In genomic region chr20:23484081-23484480, GRCh38 we compare ENCODE assay signal across 26 cellular contexts. TPM values are rescaled to one million over a fixed set of nuclear protein-coding genes. Genes with fewer than 3 reads are reported as not detected.
DNase-seq lines count a peak whose midpoint lies in the region; ATAC-seq and TF ChIP-seq lines count a peak whose summit lies in the region.
"Had no signal": no experiment of that assay in that cellular context is flagged by ENCODE, and none has a peak within 500 bp of the region (broad histone marks: within the 10 kb centered on the region; RNA-seq: fewer than 3 reads in every experiment).

No MANE protein-coding gene starts in this region.

- no peak overlapping the region for H3K27ac ChIP-seq in mammary epithelial cell (ENCODE audit: insufficient read depth, low read depth, low read length)
- H3K27ac ChIP-seq in breast epithelium, result no peak overlapping the region
- H3K27ac ChIP-seq: 22Rv1, C4-2B, GM23248 had no signal

- no peaks in the 10 kb centered on the region for H3K79me2 ChIP-seq in mammary epithelial cell (ENCODE audit: insufficient read depth, low read length)

- no peaks in the 10 kb centered on the region for H3K27me3 ChIP-seq in mammary epithelial cell (ENCODE audit: insufficient read depth, low read length)
- no peaks in the 10 kb centered on the region for H3K27me3 ChIP-seq in breast epithelium
- H3K27me3 ChIP-seq in MG63, result no peaks in the 10 kb centered on the region

- H3K9me3 ChIP-seq in mammary epithelial cell (replicated peaks; ENCODE audit: insufficient read depth, low read length), result no peaks in the 10 kb centered on the region
- H3K9me3 ChIP-seq in breast epithelium, result peaks cover 0 to 4% of the 10 kb centered on the region in 2 donors
- no peaks in the 10 kb centered on the region for H3K9me3 ChIP-seq in MG63
- H3K9me3 ChIP-seq: SK-N-SH had no signal

- no peak for TF ChIP-seq POLR2A in breast epithelium (IDR thresholded peaks at IDR 0.05)

- H3K4me1 ChIP-seq in mammary epithelial cell (ENCODE audit: insufficient read depth, low read length) (no peaks in the 10 kb centered on the region), breast epithelium (no peaks in the 10 kb centered on the region)

- no peaks in the 10 kb centered on the region for H3K9me3 Mint-ChIP-seq in mesothelial cell of epicardium
- no peaks in the 10 kb centered on the region for H3K9me3 Mint-ChIP-seq in Calu3 (ENCODE audit: low read depth, unreplicated experiment)
- no peaks in the 10 kb centered on the region for H3K9me3 Mint-ChIP-seq in activated CD4-positive, alpha-beta T cell treated with anti-CD3 and anti-CD28 coated beads, Interleukin-2, amount 10 ng/mL, durations not matched to agents 24 days and 14 days

- H3K4me1 Mint-ChIP-seq in mesothelial cell of epicardium, result peaks cover 13% of the 10 kb centered on the region
- no peaks in the 10 kb centered on the region for H3K4me1 Mint-ChIP-seq in Calu3 (ENCODE audit: low read depth, unreplicated experiment)
- no peaks in the 10 kb centered on the region for H3K4me1 Mint-ChIP-seq in activated CD4-positive, alpha-beta T cell treated with anti-CD3 and anti-CD28 coated beads, Interleukin-2, amount 10 ng/mL, durations not matched to agents 24 days and 14 days

- CTCF ChIA-PET in mammary epithelial cell (lab: Charles Lee; ENCODE audit: low non-redundant PET) (no interaction called here), Calu3 (lab: Charles Lee) (no interaction called here)

- peak; percentile 67 for ATAC-seq in HG03432 (IDR thresholded peaks at IDR 0.05; ENCODE audit: unreplicated experiment)
- ATAC-seq: HepG2, Panc1 had no signal

- dilution Hi-C loops in mammary epithelial cell (cut with HindIII; ENCODE audit: low sequenced_read_pairs), result no loop called here

- H3K4me3 ChIP-seq in mammary epithelial cell (replicated peaks in 1 of 3; ENCODE audit: insufficient read depth in 1 of 3, low read depth in 2 of 3, low read length in 3 of 3) (no peak overlapping the region), breast epithelium (no peak overlapping the region), MG63 (no peak overlapping the region)
- H3K4me3 ChIP-seq: GM23248 had no signal

- no peaks in the 10 kb centered on the region for H3K36me3 Mint-ChIP-seq in mesothelial cell of epicardium
- H3K36me3 Mint-ChIP-seq in Calu3 (ENCODE audit: insufficient read depth, unreplicated experiment), result no peaks in the 10 kb centered on the region
- H3K36me3 Mint-ChIP-seq in activated CD4-positive, alpha-beta T cell treated with anti-CD3 and anti-CD28 coated beads, Interleukin-2, amount 10 ng/mL, durations not matched to agents 24 days and 14 days (ENCODE audit: low read depth), result no peaks in the 10 kb centered on the region

- H4K20me1 ChIP-seq in mammary epithelial cell (ENCODE audit: insufficient read depth, low read length), result no peaks in the 10 kb centered on the region

- intact Hi-C loops in mammary epithelial cell (cut with micrococcal nuclease) (no loop called here), breast epithelium (cut with DNase I; ENCODE audit: low total_unique reads) (no loop called here), Calu3 (cut with micrococcal nuclease; ENCODE audit: unreplicated experiment) (no loop called here)
- intact Hi-C loops in activated CD4-positive, alpha-beta T cell treated with anti-CD3 and anti-CD28 coated beads, Interleukin-2, amount 10 ng/mL, durations not matched to agents 24 days and 14 days (cut with micrococcal nuclease), result no loop called here

- WGBS in mammary epithelial cell (ENCODE audit: low coverage, missing lambda C conversion rate), result 35% methylated on average over 4 of the region's 4 CpGs

- H3K27me3 Mint-ChIP-seq in mesothelial cell of epicardium (ENCODE audit: low read depth) (no peaks in the 10 kb centered on the region), Calu3 (ENCODE audit: unreplicated experiment) (no peaks in the 10 kb centered on the region)
- H3K27me3 Mint-ChIP-seq in activated CD4-positive, alpha-beta T cell treated with anti-CD3 and anti-CD28 coated beads, Interleukin-2, amount 10 ng/mL, durations not matched to agents 24 days and 14 days, result peaks cover 4% of the 10 kb centered on the region

- no peak for TF ChIP-seq CTCF in mammary epithelial cell (conservative IDR thresholded peaks at IDR 0.05 in 1 of 2, IDR thresholded peaks at IDR 0.05 in 1 of 2; ENCODE audit: extremely low read depth in 1 of 2, insufficient read depth in 1 of 2, low read depth in 1 of 2, low read length in 2 of 2)
- no peak for TF ChIP-seq CTCF in breast epithelium (IDR thresholded peaks at IDR 0.05)
- TF ChIP-seq CTCF in mesothelial cell of epicardium (IDR thresholded peaks at IDR 0.05; ENCODE audit: unreplicated experiment), result no peak
- no peak for TF ChIP-seq CTCF in Calu3 (IDR thresholded peaks at IDR 0.05; ENCODE audit: unreplicated experiment)

- no peak overlapping the region for H3K9ac ChIP-seq in mammary epithelial cell (ENCODE audit: insufficient read depth, low read length)
- H3K9ac ChIP-seq: GM23248, SK-N-SH had no signal

- no peaks in the 10 kb centered on the region for H3K36me3 ChIP-seq in mammary epithelial cell (ENCODE audit: insufficient read depth, low read length)
- no peaks in the 10 kb centered on the region for H3K36me3 ChIP-seq in breast epithelium
- no peaks in the 10 kb centered on the region for H3K36me3 ChIP-seq in MG63

- H3K4me3 Mint-ChIP-seq in mesothelial cell of epicardium (no peak overlapping the region), Calu3 (ENCODE audit: low read depth, unreplicated experiment) (no peak overlapping the region)
- no peak overlapping the region for H3K4me3 Mint-ChIP-seq in activated CD4-positive, alpha-beta T cell treated with anti-CD3 and anti-CD28 coated beads, Interleukin-2, amount 10 ng/mL, durations not matched to agents 24 days and 14 days

- no peak for DNase-seq in mammary epithelial cell
- no peak for DNase-seq in breast epithelium (ENCODE audit: low spot score in 2 of 2)
- no peak for DNase-seq in mesothelial cell of epicardium (ENCODE audit: low spot score in 2 of 2, unreplicated experiment in 2 of 2)
- DNase-seq in NCI-H2171 treated with DMSO at 0.1 percent for 48 hours (lab: John Stamatoyannopoulos, UW), result no peak
- DNase-seq in Calu3, result no peak
- no peak for DNase-seq in activated CD4-positive, alpha-beta T cell treated with anti-CD3 and anti-CD28 coated beads, Interleukin-2, amount 10 ng/mL, durations not matched to agents 24 days and 14 days
- no peak for DNase-seq in MG63
- DNase-seq: ACHN, DMS53, GDM1, GM23248, HCEC 1CT, KBM-7, NCI-H1092 treated with DMSO at 0.1 percent for 48 hours, NCI-H1436 treated with DMSO at 0.1 percent for 48 hours, NCI-H1930, NCI-H345, NCI-H524 treated with DMSO at 0.1 percent for 48 hours, NCI-H82, SIG-M5, SK-N-SH had no signal

- H3K27ac Mint-ChIP-seq in mesothelial cell of epicardium, result peak overlapping the region; percentile 18
- H3K27ac Mint-ChIP-seq in Calu3 (ENCODE audit: unreplicated experiment), result no peak overlapping the region
- no peak overlapping the region for H3K27ac Mint-ChIP-seq in activated CD4-positive, alpha-beta T cell treated with anti-CD3 and anti-CD28 coated beads, Interleukin-2, amount 10 ng/mL, durations not matched to agents 24 days and 14 days

- H2AFZ ChIP-seq in mammary epithelial cell (ENCODE audit: low read depth, low read length), result peak overlapping the region; percentile 71
- H2AFZ ChIP-seq: GM23248 had no signal

- in situ Hi-C loops in mammary epithelial cell (cut with MboI; ENCODE audit: low sequenced_read_pairs in 2 of 2), result no loop called here

- BruUV-seq in mammary epithelial cell (replicated peaks; lab: Mats Ljungman, UMichigan) (no TSS peak), Calu3 (replicated peaks; lab: Mats Ljungman, UMichigan) (no TSS peak)

- peak overlapping the region; percentile 21 for H3K4me2 ChIP-seq in mammary epithelial cell (ENCODE audit: insufficient read depth, low read depth, low read length)
- H3K4me2 ChIP-seq: SK-N-SH had no signal

RNA-seq across cellular contexts. Expression of gene CST8, which starts 6.8 kb away (rescaled TPM):
- total RNA-seq in mammary epithelial cell, result not detected
- polyA plus RNA-seq in mammary epithelial cell, result not detected
- polyA minus RNA-seq in mammary epithelial cell, result not detected
- total RNA-seq in breast epithelium, result not detected
- total RNA-seq in mesothelial cell of epicardium, result not detected in 3 replicates
- total RNA-seq in Calu3 (2022), result not detected in 2 replicates
- total RNA-seq in activated CD4-positive, alpha-beta T cell treated with anti-CD3 and anti-CD28 coated beads, Interleukin-2, amount 10 ng/mL, durations not matched to agents 24 days and 14 days, result not detected in 2 replicates
- not detected in 2 replicates for total RNA-seq in MG63 (2014; rRNA removed; shearing (Covaris generic); ENCODE audit: low replicate concordance)
- total RNA-seq: GM23248, HepG2 had no signal
- polyA plus RNA-seq: GM23248, HepG2, SK-N-SH had no signal

RNA-seq across cellular contexts. Expression of gene CST11, which starts 31.4 kb away (rescaled TPM):
- total RNA-seq in mammary epithelial cell (not detected), breast epithelium (not detected), mesothelial cell of epicardium (not detected in 3 replicates), Calu3 (2022) (not detected in 2 replicates)
- polyA plus RNA-seq in mammary epithelial cell, result not detected
- not detected for polyA minus RNA-seq in mammary epithelial cell
- not detected in 2 replicates for total RNA-seq in activated CD4-positive, alpha-beta T cell treated with anti-CD3 and anti-CD28 coated beads, Interleukin-2, amount 10 ng/mL, durations not matched to agents 24 days and 14 days
- not detected in 2 replicates for total RNA-seq in MG63 (2014; rRNA removed; shearing (Covaris generic); ENCODE audit: low replicate concordance)
- total RNA-seq: GM23248, HepG2 had no signal
- polyA plus RNA-seq: GM23248, HepG2, SK-N-SH had no signal

RNA-seq across cellular contexts. Expression of gene CSTL1, which starts 44.6 kb away (rescaled TPM):
- total RNA-seq in mammary epithelial cell (not detected), breast epithelium (not detected), mesothelial cell of epicardium (not detected in 3 replicates), Calu3 (2022) (not detected in 2 replicates)
- polyA plus RNA-seq in mammary epithelial cell, result not detected
- not detected for polyA minus RNA-seq in mammary epithelial cell
- total RNA-seq in activated CD4-positive, alpha-beta T cell treated with anti-CD3 and anti-CD28 coated beads, Interleukin-2, amount 10 ng/mL, durations not matched to agents 24 days and 14 days, result not detected in 2 replicates
- total RNA-seq in MG63 (2014; rRNA removed; shearing (Covaris generic); ENCODE audit: low replicate concordance), result not detected in 2 replicates
- total RNA-seq: GM23248, HepG2 had no signal
- polyA plus RNA-seq: GM23248, HepG2, SK-N-SH had no signal
